18 cellular contexts compared by ENCODE assay signal in the genomic region with DNA sequence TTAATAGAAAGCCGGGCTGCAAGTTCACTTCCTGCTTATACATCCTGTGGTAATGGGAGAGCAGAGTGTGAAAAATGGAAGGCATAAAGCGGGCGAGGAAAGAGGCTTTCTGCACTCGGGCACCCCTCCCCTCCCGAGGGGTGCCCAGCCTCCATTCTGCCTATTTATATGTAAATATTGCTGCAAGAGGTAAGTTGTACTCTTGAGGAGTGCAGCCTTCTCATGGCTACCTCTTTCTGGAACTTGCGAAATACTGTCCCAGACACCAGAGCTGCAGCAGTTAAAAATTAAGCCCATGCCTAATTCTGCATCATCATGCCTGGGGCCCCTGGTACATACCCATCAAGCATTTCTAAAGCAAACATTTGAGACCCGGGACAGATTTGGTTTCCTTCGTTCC.
DNase-seq lines count a peak whose midpoint lies in the region; ATAC-seq, FAIRE-seq and TF ChIP-seq lines count a peak whose summit lies in the region.
"Had no signal": no experiment of that assay in that cellular context is flagged by ENCODE, and none has a peak within 500 bp of the region (broad histone marks: within the 10 kb centered on the region; RNA-seq: fewer than 3 reads in every experiment).

No MANE protein-coding gene starts in this region.

- H3K9me3 ChIP-seq in A549 = no peaks in the 10 kb centered on the region
- no peaks in the 10 kb centered on the region for H3K9me3 ChIP-seq in lung (ENCODE audit: control insufficient read depth in 2 of 2, insufficient read depth in 1 of 2, low read length in 1 of 2)
- H3K9me3 ChIP-seq in Peyer's patch = no peaks in the 10 kb centered on the region
- H3K9me3 ChIP-seq: HAP-1 had no signal

- H3K27me3 ChIP-seq in lung (ENCODE audit: control insufficient read depth, insufficient read depth) = no peaks in the 10 kb centered on the region
- no peaks in the 10 kb centered on the region for H3K27me3 ChIP-seq in Peyer's patch

- H3K9me3 Mint-ChIP-seq in effector memory CD8-positive, alpha-beta T cell = no peaks in the 10 kb centered on the region

- CTCF ChIA-PET in A549 (lab: Yijun Ruan, JAX) = no interaction called here

- ATAC-seq in A549 = peak; percentile 39 to 65; a peak in 2 of 6 replicates
- peak; percentile 36 for ATAC-seq in effector memory CD8-positive, alpha-beta T cell (replicated peaks)
- peak; percentile 19 for ATAC-seq in lung (ENCODE audit: insufficient read depth, low FRiP score)
- no peak for ATAC-seq in HG03108 (IDR thresholded peaks at IDR 0.05; ENCODE audit: unreplicated experiment)

- H3K4me1 ChIP-seq in A549 = peaks cover 24% of the 10 kb centered on the region
- H3K4me1 ChIP-seq in lung (ENCODE audit: control insufficient read depth in 2 of 2, insufficient read depth in 2 of 2, low read length in 2 of 2) = peaks cover 0 to 4% of the 10 kb centered on the region in 2 donors
- no peaks in the 10 kb centered on the region for H3K4me1 ChIP-seq in Peyer's patch

- POLR2A ChIA-PET in A549 (lab: Yijun Ruan, JAX) = no interaction called here

- no peak for TF ChIP-seq RAD21 in A549 (conservative IDR thresholded peaks at IDR 0.05 in 1 of 2, IDR thresholded peaks at IDR 0.05 in 1 of 2)

- no peak overlapping the region for H3K27ac Mint-ChIP-seq in effector memory CD8-positive, alpha-beta T cell

- H3K36me3 ChIP-seq in lung (ENCODE audit: control insufficient read depth in 2 of 2, insufficient read depth in 2 of 2, low read length in 2 of 2) (no peaks in the 10 kb centered on the region), Peyer's patch (no peaks in the 10 kb centered on the region)
- H3K36me3 ChIP-seq: HAP-1 had no signal

- H3K27ac ChIP-seq in A549 (peak overlapping the region; percentile 39 to 56), lung (ENCODE audit: low read depth in 1 of 2, low read length in 1 of 2) (no peak overlapping the region), Peyer's patch (no peak overlapping the region)
- H3K27ac ChIP-seq: C4-2B, PC-9 had no signal

- H3K4me2 ChIP-seq in A549 = peak overlapping the region; percentile 65
- H3K4me2 ChIP-seq: PC-9 had no signal

- H3K4me3 ChIP-seq in A549 (no peak overlapping the region), lung (no peak overlapping the region), Peyer's patch (no peak overlapping the region)
- H3K4me3 ChIP-seq: HAP-1, PC-9 had no signal

- TF ChIP-seq EP300 in A549 (IDR thresholded peaks at IDR 0.05) = no peak

- H3K4me3 Mint-ChIP-seq in effector memory CD8-positive, alpha-beta T cell = no peak overlapping the region

- no peak for FAIRE-seq in A549 (lab: Jason Lieb, UNC)
- FAIRE-seq: A204.1 had no signal

- WGBS in A549 (ENCODE audit: missing lambda C conversion rate) = 38% methylated on average over 8 of the region's 8 CpGs
- 51 to 52% methylated on average over 8 of the region's 8 CpGs for WGBS in lung, 2 donors

- TF ChIP-seq POLR2A in A549 (IDR thresholded peaks at IDR 0.05; ENCODE audit: low read length) (no peak), Peyer's patch (IDR thresholded peaks at IDR 0.05) (no peak)

- H3K27me3 Mint-ChIP-seq in effector memory CD8-positive, alpha-beta T cell = no peaks in the 10 kb centered on the region

- no peaks in the 10 kb centered on the region for H3K36me3 Mint-ChIP-seq in effector memory CD8-positive, alpha-beta T cell (ENCODE audit: insufficient read depth)

- TF ChIP-seq CTCF in A549 (IDR thresholded peaks at IDR 0.05) = no peak
- no peak for TF ChIP-seq CTCF in lung (IDR thresholded peaks at IDR 0.05; ENCODE audit: control extremely low read depth, extremely low read depth)
- TF ChIP-seq CTCF in Peyer's patch (IDR thresholded peaks at IDR 0.05) = no peak

- peaks cover 7 to 15% of the 10 kb centered on the region in 2 donors for H3K4me1 Mint-ChIP-seq in effector memory CD8-positive, alpha-beta T cell (ENCODE audit: low read depth in 2 of 2)

- DNase-seq in A549 (ENCODE audit: low read depth in 1 of 2, low spot score in 1 of 2) (peak; percentile 14 to 38), HK-2 (ENCODE audit: unreplicated experiment) (peak; percentile 10), lung (ENCODE audit: low spot score) (no peak), occipital lobe (lab: John Stamatoyannopoulos, UW) (no peak), Peyer's patch (no peak)
- no peak for DNase-seq in effector memory CD8-positive, alpha-beta T cell
- DNase-seq: DMS79 treated with DMSO at 0.1 percent for 48 hours, KG1, NCI-H1092, NCI-H1436 treated with DMSO at 0.1 percent for 48 hours, NCI-H2029, NCI-H2171, NCI-H526, PC-9 had no signal

TF ChIP-seq in A549, 52 proteins besides CTCF, POLR2A, EP300 and RAD21:
- TF ChIP-seq CEBPB (IDR thresholded peaks at IDR 0.05) = peak; percentile 73 to 90
- TF ChIP-seq, protein P1, sequence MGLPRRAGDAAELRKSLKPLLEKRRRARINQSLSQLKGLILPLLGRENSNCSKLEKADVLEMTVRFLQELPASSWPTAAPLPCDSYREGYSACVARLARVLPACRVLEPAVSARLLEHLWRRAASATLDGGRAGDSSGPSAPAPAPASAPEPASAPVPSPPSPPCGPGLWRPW (IDR thresholded peaks at IDR 0.05) = no peak
- no peak for TF ChIP-seq JUNB (IDR thresholded peaks at IDR 0.05)
- TF ChIP-seq TFCP2L1 (CRISPR knock-in tag; IDR thresholded peaks at IDR 0.05) = no peak
- TF ChIP-seq EHF (CRISPR knock-in tag; IDR thresholded peaks at IDR 0.05) = no peak
- TF ChIP-seq, protein P2, sequence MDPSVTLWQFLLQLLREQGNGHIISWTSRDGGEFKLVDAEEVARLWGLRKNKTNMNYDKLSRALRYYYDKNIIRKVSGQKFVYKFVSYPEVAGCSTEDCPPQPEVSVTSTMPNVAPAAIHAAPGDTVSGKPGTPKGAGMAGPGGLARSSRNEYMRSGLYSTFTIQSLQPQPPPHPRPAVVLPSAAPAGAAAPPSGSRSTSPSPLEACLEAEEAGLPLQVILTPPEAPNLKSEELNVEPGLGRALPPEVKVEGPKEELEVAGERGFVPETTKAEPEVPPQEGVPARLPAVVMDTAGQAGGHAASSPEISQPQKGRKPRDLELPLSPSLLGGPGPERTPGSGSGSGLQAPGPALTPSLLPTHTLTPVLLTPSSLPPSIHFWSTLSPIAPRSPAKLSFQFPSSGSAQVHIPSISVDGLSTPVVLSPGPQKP (IDR thresholded peaks at IDR 0.05; ENCODE audit: low read depth, low read length) = no peak
- TF ChIP-seq RCOR1 (IDR thresholded peaks at IDR 0.05; ENCODE audit: low read depth, low read length) = no peak
- TF ChIP-seq ZFP36 (IDR thresholded peaks at IDR 0.05; ENCODE audit: borderline replicate concordance, partially characterized antibody) = no peak

Comparison
In these comparisons a context has a peak if more than half of its experiments do, and no peak if none do; other contexts are left out.
1. DNase-seq: peak in A549 (2 of 2) and HK-2 (single experiment); none in effector memory CD8-positive, alpha-beta T cell (0 of 3), lung (single experiment), occipital lobe (single experiment) and Peyer's patch (0 of 3).
2. H3K27ac ChIP-seq: peak in A549 (2 of 2); none in lung (0 of 2) and Peyer's patch (0 of 4).